12 cellular contexts compared by ENCODE assay signal in genomic region chr13:28636078-28636477, GRCh38. TPM values are rescaled to one million over a fixed set of nuclear protein-coding genes. Genes with fewer than 3 reads are reported as not detected.
A peak's percentile ranks its signal among the peaks of the same experiment; 100 is the strongest.
DNase-seq lines count a peak whose midpoint lies in the region; ATAC-seq and TF ChIP-seq lines count a peak whose summit lies in the region.
"Had no signal": no experiment of that assay in that cellular context is flagged by ENCODE, and none has a peak within 500 bp of the region (broad histone marks: within the 10 kb centered on the region; RNA-seq: fewer than 3 reads in every experiment).

No MANE protein-coding gene starts in this region.

- H3K27ac ChIP-seq in aorta (ENCODE audit: low read depth in 1 of 2, low read length in 2 of 2) = no peak overlapping the region
- H3K27ac ChIP-seq: epithelial cell of prostate, testis had no signal

- H3K9me3 ChIP-seq in aorta (ENCODE audit: control insufficient read depth, low read length) = no peaks in the 10 kb centered on the region
- H3K9me3 ChIP-seq: testis had no signal

- H3K4me3 ChIP-seq in BJ (ENCODE audit: low read depth, low read length) (no peak overlapping the region), choroid plexus epithelial cell (ENCODE audit: low read depth, low read length) (no peak overlapping the region), aorta (ENCODE audit: low read length in 2 of 2) (no peak overlapping the region)
- H3K4me3 ChIP-seq: GM23338, testis had no signal

- peak; percentile 72 for DNase-seq in BJ (ENCODE audit: low read depth)
- peak; percentile 34 for DNase-seq in LHCN-M2 (ENCODE audit: low read depth)
- peak; percentile 45 for DNase-seq in choroid plexus epithelial cell (ENCODE audit: low read depth)
- peak; percentile 19 for DNase-seq in kidney glomerular epithelial cell (lab: John Stamatoyannopoulos, UW)
- DNase-seq in aorta = no peak
- DNase-seq in SW 1271 (lab: John Stamatoyannopoulos, UW) = no peak
- DNase-seq: activated CD4-positive, alpha-beta T cell treated with anti-CD3 and anti-CD28 coated beads for 1 hour had no signal

- H3K36me3 ChIP-seq in BJ (ENCODE audit: control insufficient read depth, insufficient read depth, low read length) = no peaks in the 10 kb centered on the region
- no peaks in the 10 kb centered on the region for H3K36me3 ChIP-seq in aorta (ENCODE audit: control insufficient read depth in 1 of 2, insufficient read depth in 2 of 2, low read length in 1 of 2)

- TF ChIP-seq CTCF in BJ (IDR thresholded peaks at IDR 0.05; ENCODE audit: insufficient read depth, low read depth, low read length) (no peak), choroid plexus epithelial cell (conservative IDR thresholded peaks at IDR 0.05; ENCODE audit: low read depth, low read length) (no peak)

- no peaks in the 10 kb centered on the region for H3K4me1 ChIP-seq in aorta (ENCODE audit: control insufficient read depth in 1 of 2, insufficient read depth in 2 of 2, low read length in 2 of 2)
- H3K4me1 ChIP-seq: testis had no signal

- WGBS in aorta, 2 donors = 12 to 14% methylated on average over 1 of the region's 1 CpG

- H3K27me3 ChIP-seq in BJ (ENCODE audit: control insufficient read depth, insufficient read depth, low read length) (no peaks in the 10 kb centered on the region), aorta (ENCODE audit: control insufficient read depth in 1 of 2, insufficient read depth in 2 of 2, low read length in 1 of 2) (no peaks in the 10 kb centered on the region)
- H3K27me3 ChIP-seq: testis had no signal

- CTCF ChIA-PET in BJ (lab: Yijun Ruan, JAX) = interaction anchor here (0.6 to 2.6 kb wide), 21 partner anchors 20 to 576 kb away, joined by 3 to 24 read pairs (median 3); partner anchors contain the start of gene POMP

- no peak for ATAC-seq in aorta (ENCODE audit: low FRiP score)
- no peak for ATAC-seq in HG02763 (IDR thresholded peaks at IDR 0.05; ENCODE audit: unreplicated experiment)
- ATAC-seq in HG03439 (IDR thresholded peaks at IDR 0.05; ENCODE audit: unreplicated experiment) = no peak

- intact Hi-C loops in aorta (cut with DNase I) = loop anchor here in 1 of 2 donors (2.0 kb wide), 1 partner anchor 311 kb away; no protein-coding TSS in a partner anchor

- POLR2A ChIA-PET in BJ (lab: Charles Lee) = interaction anchor here (0.6 to 1.0 kb wide), 3 partner anchors 18 to 193 kb away, joined by 3 to 9 read pairs (median 3); no protein-coding TSS in a partner anchor

RNA-seq across cellular contexts. Expression of gene POMP, which starts 22.9 kb away (rescaled TPM):
- polyA plus RNA-seq in BJ (2011; rRNA removed) = 25.9 and 94.0 TPM in 2 replicates
- polyA minus RNA-seq in BJ (2011; rRNA and poly(A)+ RNA removed) = 20.3 and 23.1 TPM in 2 replicates
- total RNA-seq in LHCN-M2 (2014; rRNA removed) = 87.3 and 127 TPM in 2 replicates
- polyA plus RNA-seq in LHCN-M2 (2012) = 172 TPM
- 10 to 100 TPM; 46.7 to 52.9 TPM for total RNA-seq in aorta
- 100 to 1,000 TPM in 1 of 2 donors, 10 to 100 TPM in 1; 75.8 to 110 TPM for polyA plus RNA-seq in aorta

Comparison
In these comparisons a context has a peak if more than half of its experiments do, and no peak if none do; other contexts are left out.
1. DNase-seq: peak in BJ (single experiment), LHCN-M2 (single experiment), choroid plexus epithelial cell (single experiment) and kidney glomerular epithelial cell (single experiment); none in aorta (0 of 2) and SW 1271 (0 of 2).